ENCODE assay signal across 1 cellular context in genomic region chr21:33327792-33328433, GRCh38.
TF ChIP-seq lines count a peak whose summit lies in the region.

No MANE protein-coding gene starts in this region.

TF ChIP-seq in K562, 482 proteins besides CTCF, POLR2A, EP300 and RAD21:
- TF ChIP-seq LCOR (CRISPR knock-in tag; IDR thresholded peaks at IDR 0.05) (0 out of 2 replicates have a peak, but pooled peaks have one; percentile 28), CREB3L1 (IDR thresholded peaks at IDR 0.05; ENCODE audit: borderline replicate concordance, low read depth) (0 out of 2 replicates have a peak, but pooled peaks have one; percentile 27), CXXC5 (CRISPR knock-in tag; IDR thresholded peaks at IDR 0.05) (peak; percentile 32), NCOA4 (IDR thresholded peaks at IDR 0.05; ENCODE audit: partially characterized antibody) (no peak), L3MBTL2 (IDR thresholded peaks at IDR 0.05) (peak; percentile 89), GATA2 (CRISPR knock-in tag; IDR thresholded peaks at IDR 0.05) (peak; percentile 29; the same call in 1 of the 2 replicates), SMAD4 (CRISPR knock-in tag; conservative IDR thresholded peaks at IDR 0.05) (0 out of 2 replicates have a peak, but pooled peaks have one; percentile 40), MGA (IDR thresholded peaks at IDR 0.05) (peak; percentile 94), EHMT2 (IDR thresholded peaks at IDR 0.05) (0 out of 2 replicates have a peak, but pooled peaks have one; percentile 10), MITF (IDR thresholded peaks at IDR 0.05) (no peak), SMC3 (conservative IDR thresholded peaks at IDR 0.05; ENCODE audit: insufficient read depth, low read depth, low read length) (no peak), NR2C1 (IDR thresholded peaks at IDR 0.05) (no peak), NR2C1 (tag; IDR thresholded peaks at IDR 0.05) (0 out of 2 replicates have a peak, but pooled peaks have one; percentile 14), NFXL1 (CRISPR knock-in tag; IDR thresholded peaks at IDR 0.05) (no peak), SP1 (CRISPR knock-in tag; IDR thresholded peaks at IDR 0.05) (no peak), GMEB1 (CRISPR knock-in tag; IDR thresholded peaks at IDR 0.05) (no peak), TBL1XR1 (IDR thresholded peaks at IDR 0.05; ENCODE audit: low read length in 2 of 2) (no peak), ATF7 (IDR thresholded peaks at IDR 0.05) (no peak)
- TF ChIP-seq, protein P1, sequence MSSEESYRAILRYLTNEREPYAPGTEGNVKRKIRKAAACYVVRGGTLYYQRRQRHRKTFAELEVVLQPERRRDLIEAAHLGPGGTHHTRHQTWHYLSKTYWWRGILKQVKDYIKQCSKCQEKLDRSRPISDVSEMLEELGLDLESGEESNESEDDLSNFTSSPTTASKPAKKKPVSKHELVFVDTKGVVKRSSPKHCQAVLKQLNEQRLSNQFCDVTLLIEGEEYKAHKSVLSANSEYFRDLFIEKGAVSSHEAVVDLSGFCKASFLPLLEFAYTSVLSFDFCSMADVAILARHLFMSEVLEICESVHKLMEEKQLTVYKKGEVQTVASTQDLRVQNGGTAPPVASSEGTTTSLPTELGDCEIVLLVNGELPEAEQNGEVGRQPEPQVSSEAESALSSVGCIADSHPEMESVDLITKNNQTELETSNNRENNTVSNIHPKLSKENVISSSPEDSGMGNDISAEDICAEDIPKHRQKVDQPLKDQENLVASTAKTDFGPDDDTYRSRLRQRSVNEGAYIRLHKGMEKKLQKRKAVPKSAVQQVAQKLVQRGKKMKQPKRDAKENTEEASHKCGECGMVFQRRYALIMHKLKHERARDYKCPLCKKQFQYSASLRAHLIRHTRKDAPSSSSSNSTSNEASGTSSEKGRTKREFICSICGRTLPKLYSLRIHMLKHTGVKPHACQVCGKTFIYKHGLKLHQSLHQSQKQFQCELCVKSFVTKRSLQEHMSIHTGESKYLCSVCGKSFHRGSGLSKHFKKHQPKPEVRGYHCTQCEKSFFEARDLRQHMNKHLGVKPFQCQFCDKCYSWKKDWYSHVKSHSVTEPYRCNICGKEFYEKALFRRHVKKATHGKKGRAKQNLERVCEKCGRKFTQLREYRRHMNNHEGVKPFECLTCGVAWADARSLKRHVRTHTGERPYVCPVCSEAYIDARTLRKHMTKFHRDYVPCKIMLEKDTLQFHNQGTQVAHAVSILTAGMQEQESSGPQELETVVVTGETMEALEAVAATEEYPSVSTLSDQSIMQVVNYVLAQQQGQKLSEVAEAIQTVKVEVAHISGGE (CRISPR knock-in tag; IDR thresholded peaks at IDR 0.05), result peak in 1 of 3 experiments; percentile 91; a peak in 2 of 6 replicates
- TF ChIP-seq, protein P2, sequence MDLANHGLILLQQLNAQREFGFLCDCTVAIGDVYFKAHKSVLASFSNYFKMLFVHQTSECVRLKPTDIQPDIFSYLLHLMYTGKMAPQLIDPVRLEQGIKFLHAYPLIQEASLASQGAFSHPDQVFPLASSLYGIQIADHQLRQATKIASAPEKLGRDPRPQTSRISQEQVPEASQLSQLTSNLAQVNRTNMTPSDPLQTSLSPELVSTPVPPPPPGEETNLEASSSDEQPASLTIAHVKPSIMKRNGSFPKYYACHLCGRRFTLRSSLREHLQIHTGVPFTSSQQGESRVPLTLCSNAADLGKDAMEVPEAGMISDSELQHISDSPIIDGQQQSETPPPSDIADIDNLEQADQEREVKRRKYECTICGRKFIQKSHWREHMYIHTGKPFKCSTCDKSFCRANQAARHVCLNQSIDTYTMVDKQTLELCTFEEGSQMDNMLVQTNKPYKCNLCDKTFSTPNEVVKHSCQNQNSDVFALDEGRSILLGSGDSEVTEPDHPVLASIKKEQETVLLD (IDR thresholded peaks at IDR 0.05), result 0 out of 2 replicates have a peak, but pooled peaks have one; percentile 37
- TF ChIP-seq, protein P3, sequence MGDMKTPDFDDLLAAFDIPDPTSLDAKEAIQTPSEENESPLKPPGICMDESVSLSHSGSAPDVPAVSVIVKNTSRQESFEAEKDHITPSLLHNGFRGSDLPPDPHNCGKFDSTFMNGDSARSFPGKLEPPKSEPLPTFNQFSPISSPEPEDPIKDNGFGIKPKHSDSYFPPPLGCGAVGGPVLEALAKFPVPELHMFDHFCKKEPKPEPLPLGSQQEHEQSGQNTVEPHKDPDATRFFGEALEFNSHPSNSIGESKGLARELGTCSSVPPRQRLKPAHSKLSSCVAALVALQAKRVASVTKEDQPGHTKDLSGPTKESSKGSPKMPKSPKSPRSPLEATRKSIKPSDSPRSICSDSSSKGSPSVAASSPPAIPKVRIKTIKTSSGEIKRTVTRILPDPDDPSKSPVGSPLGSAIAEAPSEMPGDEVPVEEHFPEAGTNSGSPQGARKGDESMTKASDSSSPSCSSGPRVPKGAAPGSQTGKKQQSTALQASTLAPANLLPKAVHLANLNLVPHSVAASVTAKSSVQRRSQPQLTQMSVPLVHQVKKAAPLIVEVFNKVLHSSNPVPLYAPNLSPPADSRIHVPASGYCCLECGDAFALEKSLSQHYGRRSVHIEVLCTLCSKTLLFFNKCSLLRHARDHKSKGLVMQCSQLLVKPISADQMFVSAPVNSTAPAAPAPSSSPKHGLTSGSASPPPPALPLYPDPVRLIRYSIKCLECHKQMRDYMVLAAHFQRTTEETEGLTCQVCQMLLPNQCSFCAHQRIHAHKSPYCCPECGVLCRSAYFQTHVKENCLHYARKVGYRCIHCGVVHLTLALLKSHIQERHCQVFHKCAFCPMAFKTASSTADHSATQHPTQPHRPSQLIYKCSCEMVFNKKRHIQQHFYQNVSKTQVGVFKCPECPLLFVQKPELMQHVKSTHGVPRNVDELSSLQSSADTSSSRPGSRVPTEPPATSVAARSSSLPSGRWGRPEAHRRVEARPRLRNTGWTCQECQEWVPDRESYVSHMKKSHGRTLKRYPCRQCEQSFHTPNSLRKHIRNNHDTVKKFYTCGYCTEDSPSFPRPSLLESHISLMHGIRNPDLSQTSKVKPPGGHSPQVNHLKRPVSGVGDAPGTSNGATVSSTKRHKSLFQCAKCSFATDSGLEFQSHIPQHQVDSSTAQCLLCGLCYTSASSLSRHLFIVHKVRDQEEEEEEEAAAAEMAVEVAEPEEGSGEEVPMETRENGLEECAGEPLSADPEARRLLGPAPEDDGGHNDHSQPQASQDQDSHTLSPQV (IDR thresholded peaks at IDR 0.05), result peak; percentile 56
